Comparison of ENCODE assay signal across 30 cellular contexts in genomic region chr16:49860593-49860992, GRCh38. TPM values are rescaled to one million over a fixed set of nuclear protein-coding genes. Genes with fewer than 3 reads are reported as not detected.
"Had no signal": no experiment of that assay in that cellular context is flagged by ENCODE, and none has a peak within 500 bp of the region (broad histone marks: within the 10 kb centered on the region; RNA-seq: fewer than 3 reads in every experiment).

No MANE protein-coding gene starts in this region.

- DNase-seq: heart left ventricle; hypothalamus; immature natural killer cell; kidney; left colon; left lung; lower lobe of right lung; mammary epithelial cell; mesenchymal stem cell; naive B cell; natural killer cell; occipital lobe; ovary; right lobe of liver; stimulated activated CD4-positive, alpha-beta T cell treated with anti-CD3 and anti-CD28 coated beads, Interleukin-1b, Interleukin-23, amount 100 ng/mL, for 48 hours; stimulated activated CD4-positive, alpha-beta T cell treated with anti-CD3 and anti-CD28 coated beads, Interleukin-2, amount 100 ng/mL, for 48 hours; stimulated activated CD4-positive, alpha-beta T cell treated with anti-CD3 and anti-CD28 coated beads, Interleukin-4, amount 100 ng/mL, for 4 hours; stimulated activated CD8-positive, alpha-beta memory T cell treated with anti-CD3 and anti-CD28 coated beads, Interleukin-4, amount 100 ng/mL, for 48 hours; stimulated activated naive CD8-positive, alpha-beta T cell treated with anti-CD3 and anti-CD28 coated beads, Interleukin-15, Interleukin-2, amounts not matched to agents 100 U/mL and 50 U/mL, for 24 hours; stomach; testis; thyroid gland; transverse colon; upper lobe of left lung had no signal

- H3K36me3 Mint-ChIP-seq: immature natural killer cell; mesothelial cell of epicardium; naive B cell; natural killer cell; stimulated activated memory B cell treated with anti-CD40 and anti-IgM and Interleukin-4, amounts not matched to agents 10 μg/mL and 1 μg/mL and 100 μg/mL, for 72 hours had no signal

- H3K9me3 ChIP-seq: heart left ventricle, left lung, lower lobe of right lung, ovary, right atrium auricular region, right lobe of liver, stomach, testis, thyroid gland, transverse colon, upper lobe of left lung had no signal

- ATAC-seq: heart left ventricle; left colon; left lung; lower lobe of right lung; natural killer cell; right lobe of liver; stimulated activated memory B cell treated with anti-CD40 and anti-IgM and Interleukin-4, amounts not matched to agents 10 μg/mL and 1 μg/mL and 100 μg/mL, for 72 hours; stimulated activated naive CD8-positive, alpha-beta T cell treated with anti-CD3 and anti-CD28 coated beads, Interleukin-15, Interleukin-2, amounts not matched to agents 100 U/mL and 50 U/mL, for 24 hours had no signal

- H3K9me3 Mint-ChIP-seq: immature natural killer cell; mesothelial cell of epicardium; naive B cell; natural killer cell; stimulated activated memory B cell treated with anti-CD40 and anti-IgM and Interleukin-4, amounts not matched to agents 10 μg/mL and 1 μg/mL and 100 μg/mL, for 72 hours had no signal

- H3K27ac ChIP-seq: heart left ventricle, left lung, lower lobe of right lung, neutrophil, right atrium auricular region, right lobe of liver, testis, upper lobe of left lung had no signal

- H3K36me3 ChIP-seq: heart left ventricle, left lung, lower lobe of right lung, neutrophil, ovary, right atrium auricular region, right lobe of liver, stomach, thyroid gland, transverse colon, upper lobe of left lung had no signal

- H3K4me3 ChIP-seq: heart left ventricle, left lung, lower lobe of right lung, ovary, right atrium auricular region, right lobe of liver, smooth muscle cell, stomach, testis, thyroid gland, transverse colon, upper lobe of left lung had no signal

- H3K4me3 Mint-ChIP-seq: immature natural killer cell; mesothelial cell of epicardium; natural killer cell; stimulated activated memory B cell treated with anti-CD40 and anti-IgM and Interleukin-4, amounts not matched to agents 10 μg/mL and 1 μg/mL and 100 μg/mL, for 72 hours had no signal

- H3K27ac Mint-ChIP-seq: immature natural killer cell; mesothelial cell of epicardium; naive B cell; natural killer cell; progenitor cell of endocrine pancreas; stimulated activated memory B cell treated with anti-CD40 and anti-IgM and Interleukin-4, amounts not matched to agents 10 μg/mL and 1 μg/mL and 100 μg/mL, for 72 hours had no signal

RNA-seq across cellular contexts. Expression of gene ZNF423, which starts 4.7 kb away (rescaled TPM):
- total RNA-seq: natural killer cell had no signal
